ENCODE assay signal across 19 cellular contexts in genomic region chr17:28737316-28737715, GRCh38. TPM values are rescaled to one million over a fixed set of nuclear protein-coding genes. Genes with fewer than 3 reads are reported as not detected.
"Had no signal": no experiment of that assay in that cellular context is flagged by ENCODE, and none has a peak within 500 bp of the region (broad histone marks: within the 10 kb centered on the region; RNA-seq: fewer than 3 reads in every experiment).

No MANE protein-coding gene starts in this region.

- ATAC-seq: activated T-cell treated with anti-CD3 and anti-CD28 coated beads, Interleukin-2, amount 50 U/mL, for 72 hours had no signal

- H3K4me1 Mint-ChIP-seq: immature natural killer cell had no signal

- H3K27ac ChIP-seq: adrenal gland, esophagus squamous epithelium, heart right ventricle, prostate gland, right atrium auricular region, tibial nerve, VCaP had no signal

- H3K36me3 Mint-ChIP-seq: immature natural killer cell had no signal

- H3K27me3 Mint-ChIP-seq: activated naive CD4-positive, alpha-beta T cell treated with anti-CD3 and anti-CD28 coated beads, Interleukin-2, amount 50 U/mL, for 24 hours; effector memory CD8-positive, alpha-beta T cell; stimulated activated naive CD8-positive, alpha-beta T cell treated with anti-CD3 and anti-CD28 coated beads, Interleukin-15, Interleukin-2, amounts not matched to agents 100 ng/mL and 50 ng/mL, for 24 hours had no signal

- H3K4me1 ChIP-seq: adrenal gland, prostate gland, right atrium auricular region had no signal

- H3K27ac Mint-ChIP-seq: activated naive CD4-positive, alpha-beta T cell treated with anti-CD3 and anti-CD28 coated beads, Interleukin-2, amount 50 U/mL, for 24 hours; activated T-cell treated with anti-CD3 and anti-CD28 coated beads, Interleukin-2, amount 50 U/mL, for 72 hours; effector memory CD8-positive, alpha-beta T cell; immature natural killer cell had no signal

- H3K4me3 Mint-ChIP-seq: activated naive CD4-positive, alpha-beta T cell treated with anti-CD3 and anti-CD28 coated beads, Interleukin-2, amount 50 U/mL, for 24 hours; activated T-cell treated with anti-CD3 and anti-CD28 coated beads, Interleukin-2, amount 50 U/mL, for 72 hours; effector memory CD8-positive, alpha-beta T cell; immature natural killer cell; T-helper 1 cell treated with Interleukin-12 subunit alpha and Interleukin-12 subunit beta and Interleukin-4 antibody, amounts not matched to agents 30 μg/mL and 1 μg/mL, for 36 hours had no signal

- H3K36me3 ChIP-seq: adrenal gland, heart right ventricle, right atrium auricular region had no signal

- DNase-seq: activated CD4-positive, alpha-beta T cell treated with anti-CD3 and anti-CD28 coated beads for 1 hour; activated CD4-positive, alpha-beta T cell treated with anti-CD3 and anti-CD28 coated beads, Interleukin-2, amount 50 U/mL, for 4 hours; activated gamma-delta T cell; activated T-cell treated with anti-CD3 and anti-CD28 coated beads, Interleukin-2, amount 50 U/mL, for 72 hours; adrenal gland; dermis blood vessel endothelial cell; effector memory CD8-positive, alpha-beta T cell; esophagus squamous epithelium; heart right ventricle; immature natural killer cell; stimulated activated CD4-positive, alpha-beta T cell treated with anti-CD3 and anti-CD28 coated beads, Interleukin-2, amount 100 ng/mL, for 24 hours had no signal

- H3K4me3 ChIP-seq: adrenal gland, esophagus squamous epithelium, heart right ventricle, prostate gland, right atrium auricular region, tibial nerve had no signal

- H3K27me3 ChIP-seq: adrenal gland, esophagus squamous epithelium, heart right ventricle, right atrium auricular region, tibial nerve had no signal

- H3K9me3 Mint-ChIP-seq: activated naive CD4-positive, alpha-beta T cell treated with anti-CD3 and anti-CD28 coated beads, Interleukin-2, amount 50 U/mL, for 24 hours; effector memory CD8-positive, alpha-beta T cell; immature natural killer cell; stimulated activated naive CD8-positive, alpha-beta T cell treated with anti-CD3 and anti-CD28 coated beads, Interleukin-15, Interleukin-2, amounts not matched to agents 100 ng/mL and 50 ng/mL, for 24 hours; T-helper 1 cell treated with Interleukin-12 subunit alpha and Interleukin-12 subunit beta and Interleukin-4 antibody, amounts not matched to agents 30 μg/mL and 1 μg/mL, for 36 hours had no signal

- H3K9me3 ChIP-seq: adrenal gland, esophagus squamous epithelium, heart right ventricle, prostate gland, right atrium auricular region, tibial nerve had no signal

RNA-seq across cellular contexts. Expression of gene TLCD1, which starts 11.3 kb away (rescaled TPM):
- polyA plus RNA-seq: immature natural killer cell, neural cell had no signal
